8 cellular contexts compared by ENCODE assay signal in the genomic region with DNA sequence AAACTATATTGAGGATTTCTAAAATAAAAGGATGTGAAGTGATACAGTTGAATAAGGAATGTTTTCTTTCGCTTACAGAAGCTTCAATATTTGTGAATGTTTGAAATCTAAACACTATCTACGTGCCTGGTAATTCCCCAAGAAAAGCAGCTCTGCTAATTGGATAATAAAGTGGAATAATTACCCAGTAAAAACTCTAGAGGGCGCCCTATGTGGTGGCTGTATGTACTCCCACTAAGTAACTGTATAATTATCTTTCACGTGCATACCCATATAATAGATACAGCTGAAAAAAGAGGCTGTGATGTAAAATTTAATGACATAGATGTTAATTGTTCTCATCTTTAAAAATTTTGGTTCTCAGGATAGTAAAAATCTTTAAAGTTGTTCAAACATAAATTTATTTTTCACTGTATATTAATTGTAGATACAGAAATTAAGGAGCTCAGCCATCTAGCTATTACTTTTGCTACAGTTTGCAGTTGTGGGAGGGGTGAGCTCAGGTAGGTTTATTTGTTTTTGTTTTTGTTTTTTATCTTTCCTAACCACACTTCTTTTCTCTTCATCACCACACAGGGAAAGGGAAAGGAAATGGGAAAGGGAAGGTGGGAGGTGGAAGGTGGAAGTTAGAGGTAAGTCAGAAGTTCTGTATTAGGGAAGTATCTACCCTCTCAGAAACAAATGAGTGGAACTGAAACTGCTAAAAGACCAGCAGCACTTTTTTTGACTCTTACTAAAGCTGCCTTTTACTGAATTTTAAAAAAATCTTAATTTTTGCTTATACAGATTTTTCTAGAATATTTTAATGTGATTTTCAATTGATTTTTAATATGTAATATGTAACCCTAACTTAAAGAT.
DNase-seq lines count a peak whose midpoint lies in the region; ATAC-seq, FAIRE-seq and TF ChIP-seq lines count a peak whose summit lies in the region.

No MANE protein-coding gene starts in this region.

- no peak overlapping the region for H3K4me3 ChIP-seq in AG04450 (ENCODE audit: low read depth, low read length)
- no peak overlapping the region for H3K4me3 ChIP-seq in Peyer's patch

- H3K27me3 ChIP-seq in AG04450 (ENCODE audit: control insufficient read depth, insufficient read depth, low read length) (no peaks in the 10 kb centered on the region), Peyer's patch (no peaks in the 10 kb centered on the region)

- H3K27me3 Mint-ChIP-seq in activated T-cell treated with anti-CD3 and anti-CD28 coated beads, Interleukin-2, amount 50 U/mL, for 72 hours (ENCODE audit: low read depth) = peaks cover 22% of the 10 kb centered on the region

- no peaks in the 10 kb centered on the region for H3K4me1 ChIP-seq in Peyer's patch

- no peaks in the 10 kb centered on the region for H3K36me3 Mint-ChIP-seq in activated T-cell treated with anti-CD3 and anti-CD28 coated beads, Interleukin-2, amount 50 U/mL, for 72 hours (ENCODE audit: insufficient read depth in 2 of 2)

- no peak for FAIRE-seq in frontal cortex (lab: Jason Lieb, UNC)

- H3K27ac ChIP-seq in AG04450 (ENCODE audit: low read depth, low read length) (no peak overlapping the region), Peyer's patch (no peak overlapping the region)

- H3K27ac Mint-ChIP-seq in activated T-cell treated with anti-CD3 and anti-CD28 coated beads, Interleukin-2, amount 50 U/mL, for 72 hours = no peak overlapping the region

- TF ChIP-seq POLR2A in Peyer's patch (IDR thresholded peaks at IDR 0.05) = no peak

- DNase-seq in AG04450 (ENCODE audit: low read depth, low spot score) (no peak), Peyer's patch (no peak), foreskin melanocyte (peak; percentile 7), frontal cortex (ENCODE audit: low spot score in 2 of 2) (no peak)
- DNase-seq in activated CD4-positive, alpha-beta T cell treated with anti-CD3 and anti-CD28 coated beads for 48 hours = no peak
- DNase-seq in activated T-cell treated with anti-CD3 and anti-CD28 coated beads, Interleukin-2, amount 50 U/mL, for 72 hours = no peak

- H3K36me3 ChIP-seq in Peyer's patch = no peaks in the 10 kb centered on the region

- TF ChIP-seq CTCF in AG04450 (IDR thresholded peaks at IDR 0.05; ENCODE audit: low read depth, low read length) (peak; percentile 49), Peyer's patch (IDR thresholded peaks at IDR 0.05) (peak in 5 of 6 experiments; percentile 32 to 52 (median 40))

- no peaks in the 10 kb centered on the region for H3K4me1 Mint-ChIP-seq in activated T-cell treated with anti-CD3 and anti-CD28 coated beads, Interleukin-2, amount 50 U/mL, for 72 hours (ENCODE audit: low read depth)

- no peaks in the 10 kb centered on the region for H3K9me3 Mint-ChIP-seq in activated T-cell treated with anti-CD3 and anti-CD28 coated beads, Interleukin-2, amount 50 U/mL, for 72 hours

- ATAC-seq in GM18861 (IDR thresholded peaks at IDR 0.05; ENCODE audit: unreplicated experiment) (peak; percentile 80), HG03342 (IDR thresholded peaks at IDR 0.05; ENCODE audit: unreplicated experiment) (peak; percentile 84)
- ATAC-seq in activated T-cell treated with anti-CD3 and anti-CD28 coated beads, Interleukin-2, amount 50 U/mL, for 72 hours (replicated peaks in 1 of 2) = no peak

- CTCF ChIA-PET in AG04450 (lab: Charles Lee) = interaction anchor here (0.6 to 2.1 kb wide), 14 partner anchors 9 to 289 kb away, joined by 3 to 20 read pairs (median 3); no protein-coding TSS in a partner anchor

- no peak overlapping the region for H3K4me3 Mint-ChIP-seq in activated T-cell treated with anti-CD3 and anti-CD28 coated beads, Interleukin-2, amount 50 U/mL, for 72 hours

- POLR2A ChIA-PET in AG04450 (lab: Yijun Ruan, JAX) = no interaction called here

- no peaks in the 10 kb centered on the region for H3K9me3 ChIP-seq in AG04450 (ENCODE audit: control insufficient read depth, insufficient read depth, low read length)
- H3K9me3 ChIP-seq in Peyer's patch = no peaks in the 10 kb centered on the region

Comparison
In these comparisons a context has a peak if more than half of its experiments do, and no peak if none do; other contexts are left out.
1. ATAC-seq: peak in GM18861 (single experiment) and HG03342 (single experiment); none in activated T-cell treated with anti-CD3 and anti-CD28 coated beads, Interleukin-2, amount 50 U/mL, for 72 hours (0 of 2).